In the genomic region with DNA sequence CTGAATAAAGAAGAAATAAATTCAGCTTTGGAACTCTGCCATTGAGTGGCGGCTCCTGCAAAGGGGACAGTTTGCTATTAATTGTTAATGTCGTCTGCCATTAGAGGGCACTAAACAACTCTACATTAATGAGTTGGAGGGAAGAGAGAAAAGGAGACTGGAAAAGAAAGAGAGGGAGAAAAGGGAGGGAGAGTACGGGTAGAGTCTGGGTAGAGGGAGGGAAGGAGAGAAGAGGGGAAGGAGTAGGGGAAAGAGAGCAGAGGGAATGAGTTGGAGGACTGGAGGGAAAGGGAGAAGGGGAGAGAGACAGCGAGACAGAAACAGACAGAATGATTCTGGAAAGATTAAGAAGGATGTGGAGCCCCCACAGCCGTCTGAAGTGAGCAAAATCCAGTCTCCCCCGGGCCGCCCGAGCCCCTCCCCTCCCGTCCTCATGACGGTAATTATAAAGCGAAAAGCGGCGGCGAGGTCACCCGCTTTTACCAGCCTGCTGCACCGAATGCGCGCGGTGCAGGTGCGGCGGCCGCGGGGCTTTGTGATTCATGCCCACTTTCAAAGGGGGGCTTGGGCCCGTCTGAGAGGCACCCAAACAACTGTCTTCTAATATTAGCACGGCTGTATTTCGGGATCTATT, we compare ENCODE assay signal across 8 cellular contexts. TPM values are rescaled to one million over a fixed set of nuclear protein-coding genes. Genes with fewer than 3 reads are reported as not detected.
DNase-seq lines count a peak whose midpoint lies in the region; ATAC-seq and TF ChIP-seq lines count a peak whose summit lies in the region.

No MANE protein-coding gene starts in this region.

- no peak overlapping the region for H2BK20ac ChIP-seq in H9 (ENCODE audit: low read depth, low read length, poor library complexity, severe bottlenecking)

- peak overlapping the region; percentile 78 for H3K4me3 Mint-ChIP-seq in Calu3 (ENCODE audit: low read depth, unreplicated experiment)
- peak overlapping the region; percentile 87 to 99 for H3K4me3 Mint-ChIP-seq in H9
- peak overlapping the region; percentile 90 for H3K4me3 Mint-ChIP-seq in activated T-helper 17 cell treated with anti-CD3 and anti-CD28 coated beads, Interleukin-2, amount 50 U/mL, for 72 hours

- H2AFZ ChIP-seq in H9 (ENCODE audit: low read length) (no peak overlapping the region), parathyroid adenoma (peak overlapping the region; percentile 59)

- H3K9ac ChIP-seq in H9 (ENCODE audit: extremely low read depth, insufficient read length, low read length) (no peak overlapping the region), parathyroid adenoma (no peak overlapping the region)

- no peak overlapping the region for H4K91ac ChIP-seq in H9 (ENCODE audit: insufficient read length, low read depth, low read length)

- intact Hi-C loops in Calu3 (cut with micrococcal nuclease; ENCODE audit: unreplicated experiment), result loop anchor here (2.0 to 5.0 kb wide), 6 partner anchors 46 to 740 kb away; no protein-coding TSS in a partner anchor

- peak overlapping the region; percentile 59 for H3K4me3 ChIP-seq in parathyroid adenoma (ENCODE audit: low read depth, low read length)

- H3K27me3 ChIP-seq in H9 (ENCODE audit: insufficient read depth, low read length), result no peaks in the 10 kb centered on the region
- no peaks in the 10 kb centered on the region for H3K27me3 ChIP-seq in parathyroid adenoma (ENCODE audit: control insufficient read depth, insufficient read depth, low read length)

- H3K36me3 Mint-ChIP-seq in Calu3 (ENCODE audit: insufficient read depth, unreplicated experiment), result peaks cover 52% of the 10 kb centered on the region
- H3K36me3 Mint-ChIP-seq in H9 (ENCODE audit: insufficient read depth in 1 of 3, low read depth in 3 of 3), result peaks cover 5 to 18% (median 6%) of the 10 kb centered on the region in 3 experiments; a peak in 6 of 7 replicates
- H3K36me3 Mint-ChIP-seq in activated T-helper 17 cell treated with anti-CD3 and anti-CD28 coated beads, Interleukin-2, amount 50 U/mL, for 72 hours (ENCODE audit: low read depth), result peaks cover 7% of the 10 kb centered on the region

- ATAC-seq in activated T-helper 17 cell treated with anti-CD3 and anti-CD28 coated beads, Interleukin-2, amount 50 U/mL, for 72 hours (replicated peaks), result peak; percentile 23
- ATAC-seq in GM21528 (IDR thresholded peaks at IDR 0.05; ENCODE audit: low FRiP score, unreplicated experiment), result no peak

- H2BK120ac ChIP-seq in H9 (ENCODE audit: low read depth, low read length, poor library complexity, severe bottlenecking), result no peak overlapping the region

- H3K27ac Mint-ChIP-seq in Calu3 (ENCODE audit: unreplicated experiment) (peak overlapping the region; percentile 55), H9 (peak overlapping the region; percentile 75 to 98 (median 91))
- H3K27ac Mint-ChIP-seq in activated T-helper 17 cell treated with anti-CD3 and anti-CD28 coated beads, Interleukin-2, amount 50 U/mL, for 72 hours, result no peak overlapping the region

- no CpG with 5 or more reads among the region's 26 CpGs for WGBS in H9 (ENCODE audit: extremely low coverage, insufficient read length, low lambda C conversion rate)

- peak overlapping the region; percentile 7; the same call in 1 of the 2 replicates for H3K14ac ChIP-seq in H9 (ENCODE audit: insufficient read depth, low read length)

- no peaks in the 10 kb centered on the region for H3K27me3 Mint-ChIP-seq in Calu3 (ENCODE audit: unreplicated experiment)
- H3K27me3 Mint-ChIP-seq in H9 (ENCODE audit: low read depth), result peaks cover 5% of the 10 kb centered on the region; the same call in 1 of the 2 replicates
- peaks cover 52% of the 10 kb centered on the region for H3K27me3 Mint-ChIP-seq in activated T-helper 17 cell treated with anti-CD3 and anti-CD28 coated beads, Interleukin-2, amount 50 U/mL, for 72 hours

- no peaks in the 10 kb centered on the region for H3K79me1 ChIP-seq in H9 (ENCODE audit: insufficient read depth, low read depth, low read length, poor library complexity, severe bottlenecking)

- H3K4me1 Mint-ChIP-seq in Calu3 (ENCODE audit: low read depth, unreplicated experiment), result peaks cover 15% of the 10 kb centered on the region
- peaks cover 15 to 24% of the 10 kb centered on the region in 2 experiments for H3K4me1 Mint-ChIP-seq in H9
- peaks cover 18% of the 10 kb centered on the region for H3K4me1 Mint-ChIP-seq in activated T-helper 17 cell treated with anti-CD3 and anti-CD28 coated beads, Interleukin-2, amount 50 U/mL, for 72 hours

- H3K4me1 ChIP-seq in H9 (ENCODE audit: insufficient read depth, low read length) (peaks cover 5% of the 10 kb centered on the region; the same call in 1 of the 2 replicates), parathyroid adenoma (no peaks in the 10 kb centered on the region)

- no peak overlapping the region for H2BK15ac ChIP-seq in H9 (ENCODE audit: low read depth, low read length)

- H2BK5ac ChIP-seq in H9 (ENCODE audit: insufficient read length, low read length), result no peak overlapping the region

- peak overlapping the region; percentile 98 for H3K4me2 ChIP-seq in H9 (ENCODE audit: insufficient read depth, insufficient read length, low read length)
- peak overlapping the region; percentile 86 for H3K4me2 ChIP-seq in parathyroid adenoma (ENCODE audit: low read length)

- H3K4ac ChIP-seq in H9 (ENCODE audit: low read depth, low read length), result no peak overlapping the region

- H2BK12ac ChIP-seq in H9 (ENCODE audit: insufficient read length, low read depth, low read length), result no peak overlapping the region

- BruUV-seq in Calu3 (replicated peaks; lab: Mats Ljungman, UMichigan), result no TSS peak

- H2AK5ac ChIP-seq in H9 (ENCODE audit: insufficient read length, low read length), result no peak overlapping the region

- H3K23me2 ChIP-seq in H9 (ENCODE audit: insufficient read length, low read depth, low read length, poor library complexity, severe bottlenecking), result peaks cover 31% of the 10 kb centered on the region

- no peaks in the 10 kb centered on the region for H3K36me3 ChIP-seq in parathyroid adenoma (ENCODE audit: control insufficient read depth, insufficient read depth, low read length)

- no peaks in the 10 kb centered on the region for H3K79me2 ChIP-seq in H9 (ENCODE audit: insufficient read depth, low read length)
- H3K79me2 ChIP-seq in parathyroid adenoma, result no peaks in the 10 kb centered on the region

- DNase-seq in Calu3 (peak; percentile 47), H9 (peak; percentile 76), NCI-H345 treated with DMSO at 0.1 percent for 48 hours (lab: John Stamatoyannopoulos, UW; ENCODE audit: unreplicated experiment) (peak; percentile 88), glomerular visceral epithelial cell (ENCODE audit: extremely low spot score) (peak; percentile 56), GOT3 (lab: John Stamatoyannopoulos, UW) (no peak)

- H3K9me3 Mint-ChIP-seq in Calu3 (ENCODE audit: low read depth, unreplicated experiment) (no peaks in the 10 kb centered on the region), H9 (0 out of 5 replicates have a peak, but pooled peaks cover 0 to 3% of the 10 kb centered on the region in 2 experiments)
- H3K9me3 Mint-ChIP-seq in activated T-helper 17 cell treated with anti-CD3 and anti-CD28 coated beads, Interleukin-2, amount 50 U/mL, for 72 hours, result no peaks in the 10 kb centered on the region

- no peak overlapping the region for H4K8ac ChIP-seq in H9 (replicated peaks; ENCODE audit: insufficient read length, low read depth, low read length)

- CTCF ChIA-PET in Calu3 (lab: Charles Lee), result interaction anchor here (0.7 to 1.0 kb wide), 5 partner anchors 17 to 734 kb away, joined by 3 to 5 read pairs (median 3); no protein-coding TSS in a partner anchor

- no peak overlapping the region for H3K23ac ChIP-seq in H9 (ENCODE audit: insufficient read length, low read depth, low read length)

- no peak overlapping the region for H3T11ph ChIP-seq in H9 (ENCODE audit: low read length)

- H3K9me3 ChIP-seq in H9 (ENCODE audit: control insufficient read depth, low read depth, low read length) (no peaks in the 10 kb centered on the region), parathyroid adenoma (ENCODE audit: control insufficient read depth, low read length) (no peaks in the 10 kb centered on the region)

- H3K18ac ChIP-seq in H9 (ENCODE audit: insufficient read length, low read depth, low read length), result no peak overlapping the region

- no peaks in the 10 kb centered on the region for H4K20me1 ChIP-seq in H9 (ENCODE audit: control insufficient read depth, insufficient read depth, insufficient read length)

- H3K27ac ChIP-seq in H9 (ENCODE audit: insufficient read length, low read depth, low read length) (no peak overlapping the region), parathyroid adenoma (no peak overlapping the region)

- no peak overlapping the region for H3K56ac ChIP-seq in H9 (ENCODE audit: insufficient read length, low read depth, low read length)

- no peak overlapping the region for H4K5ac ChIP-seq in H9 (ENCODE audit: insufficient read length, low read depth, low read length)

- TF ChIP-seq CTCF in Calu3 (IDR thresholded peaks at IDR 0.05; ENCODE audit: unreplicated experiment), result peak; percentile 60
- peak; percentile 74 for TF ChIP-seq CTCF in H9 (conservative IDR thresholded peaks at IDR 0.05)
- peak; percentile 62 for TF ChIP-seq CTCF in parathyroid adenoma (IDR thresholded peaks at IDR 0.05)

RNA-seq across cellular contexts. Expression of a gene that starts 1.9 kb away (rescaled TPM):
- total RNA-seq in Calu3 (2022), result 19.4 and 19.6 TPM in 2 replicates
- 109 and 111 TPM in 2 replicates for total RNA-seq in H9 (2021)
- not detected for total RNA-seq in activated T-helper 17 cell treated with anti-CD3 and anti-CD28 coated beads, Interleukin-2, amount 50 U/mL, for 72 hours

Comparison
In these comparisons a context has a peak if more than half of its experiments do, and no peak if none do; other contexts are left out.
1. RNA of a gene that starts 1.9 kb away (total RNA-seq): 109 to 111 TPM in H9 and 19.4 to 19.6 TPM in Calu3; not detected in activated T-helper 17 cell treated with anti-CD3 and anti-CD28 coated beads, Interleukin-2, amount 50 U/mL, for 72 hours; every median in the first group is over 10 times any median in the second.
2. Peak in every context shown above with its lines, with median percentiles within 50 percentile points of each other: H3K4me3 Mint-ChIP-seq and CTCF ChIP-seq.